ENCODE assay signal across 24 cellular contexts in genomic region chrX:18542131-18542530, GRCh38.
"Had no signal": no experiment of that assay in that cellular context is flagged by ENCODE, and none has a peak within 500 bp of the region (broad histone marks: within the 10 kb centered on the region; RNA-seq: fewer than 3 reads in every experiment).

No MANE protein-coding gene starts in this region.

- H3K27me3 ChIP-seq: brain microvascular endothelial cell, esophagus squamous epithelium had no signal

- ATAC-seq: activated CD4-positive, alpha-beta T cell treated with anti-CD3 and anti-CD28 coated beads for 36 hours; activated CD8-positive, alpha-beta memory T cell treated with anti-CD3 and anti-CD28 coated beads, Interleukin-2, amount 10 ng/mL, durations not matched to agents 7 days and 5 days; activated CD8-positive, alpha-beta T cell treated with anti-CD3 and anti-CD28 coated beads, Interleukin-2, amount 10 ng/mL, durations not matched to agents 7 days and 5 days; activated naive CD4-positive, alpha-beta T cell treated with anti-CD3 and anti-CD28 coated beads, Interleukin-2, amount 50 U/mL, for 72 hours had no signal

- H3K27ac Mint-ChIP-seq: activated CD4-positive, alpha-beta memory T cell treated with anti-CD3 and anti-CD28 coated beads for 36 hours; activated CD4-positive, alpha-beta T cell treated with anti-CD3 and anti-CD28 coated beads for 36 hours; activated CD4-positive, alpha-beta T cell treated with anti-CD3 and anti-CD28 coated beads, Interleukin-2, amount 10 ng/mL, durations not matched to agents 24 days and 14 days; activated CD8-positive, alpha-beta memory T cell treated with anti-CD3 and anti-CD28 coated beads, Interleukin-2, amount 10 ng/mL, durations not matched to agents 7 days and 5 days; activated CD8-positive, alpha-beta T cell treated with anti-CD3 and anti-CD28 coated beads, Interleukin-2, amount 10 ng/mL, durations not matched to agents 7 days and 5 days; activated naive CD4-positive, alpha-beta T cell treated with anti-CD3 and anti-CD28 coated beads, Interleukin-2, amount 10 ng/mL, durations not matched to agents 7 days and 5 days; activated naive CD4-positive, alpha-beta T cell treated with anti-CD3 and anti-CD28 coated beads, Interleukin-2, amount 50 U/mL, for 72 hours; activated naive CD8-positive, alpha-beta T cell treated with anti-CD3 and anti-CD28 coated beads, Interleukin-2, amount 10 ng/mL, durations not matched to agents 7 days and 5 days had no signal

- H3K9me3 ChIP-seq: esophagus squamous epithelium had no signal

- H3K9me3 Mint-ChIP-seq: activated CD4-positive, alpha-beta memory T cell treated with anti-CD3 and anti-CD28 coated beads for 36 hours; activated CD4-positive, alpha-beta T cell treated with anti-CD3 and anti-CD28 coated beads, Interleukin-2, amount 10 ng/mL, durations not matched to agents 24 days and 14 days; activated naive CD4-positive, alpha-beta T cell treated with anti-CD3 and anti-CD28 coated beads, Interleukin-2, amount 10 ng/mL, durations not matched to agents 7 days and 5 days; activated naive CD4-positive, alpha-beta T cell treated with anti-CD3 and anti-CD28 coated beads, Interleukin-2, amount 50 U/mL, for 72 hours; activated naive CD8-positive, alpha-beta T cell treated with anti-CD3 and anti-CD28 coated beads, Interleukin-2, amount 10 ng/mL, durations not matched to agents 7 days and 5 days; central memory CD8-positive, alpha-beta T cell had no signal

- H3K36me3 Mint-ChIP-seq: activated CD8-positive, alpha-beta memory T cell treated with anti-CD3 and anti-CD28 coated beads, Interleukin-2, amount 10 ng/mL, durations not matched to agents 7 days and 5 days; activated naive CD4-positive, alpha-beta T cell treated with anti-CD3 and anti-CD28 coated beads, Interleukin-2, amount 10 ng/mL, durations not matched to agents 7 days and 5 days; activated naive CD4-positive, alpha-beta T cell treated with anti-CD3 and anti-CD28 coated beads, Interleukin-2, amount 50 U/mL, for 72 hours; activated naive CD8-positive, alpha-beta T cell treated with anti-CD3 and anti-CD28 coated beads, Interleukin-2, amount 10 ng/mL, durations not matched to agents 7 days and 5 days had no signal

- H3K27ac ChIP-seq: brain microvascular endothelial cell, epithelial cell of prostate, esophagus squamous epithelium, heart left ventricle had no signal

- H3K36me3 ChIP-seq: brain microvascular endothelial cell, esophagus squamous epithelium, heart left ventricle had no signal

- H3K4me3 Mint-ChIP-seq: activated CD4-positive, alpha-beta memory T cell treated with anti-CD3 and anti-CD28 coated beads for 36 hours; activated CD4-positive, alpha-beta T cell treated with anti-CD3 and anti-CD28 coated beads for 36 hours; activated CD4-positive, alpha-beta T cell treated with anti-CD3 and anti-CD28 coated beads, Interleukin-2, amount 10 ng/mL, durations not matched to agents 24 days and 14 days; activated CD8-positive, alpha-beta memory T cell treated with anti-CD3 and anti-CD28 coated beads, Interleukin-2, amount 10 ng/mL, durations not matched to agents 7 days and 5 days; activated CD8-positive, alpha-beta T cell treated with anti-CD3 and anti-CD28 coated beads, Interleukin-2, amount 10 ng/mL, durations not matched to agents 7 days and 5 days; activated naive CD4-positive, alpha-beta T cell treated with anti-CD3 and anti-CD28 coated beads, Interleukin-2, amount 10 ng/mL, durations not matched to agents 7 days and 5 days; activated naive CD8-positive, alpha-beta T cell treated with anti-CD3 and anti-CD28 coated beads, Interleukin-2, amount 10 ng/mL, durations not matched to agents 7 days and 5 days; central memory CD8-positive, alpha-beta T cell had no signal

- H3K4me1 ChIP-seq: esophagus squamous epithelium had no signal

- H3K4me1 Mint-ChIP-seq: activated CD4-positive, alpha-beta T cell treated with anti-CD3 and anti-CD28 coated beads, Interleukin-2, amount 10 ng/mL, durations not matched to agents 24 days and 14 days; activated naive CD8-positive, alpha-beta T cell treated with anti-CD3 and anti-CD28 coated beads, Interleukin-2, amount 10 ng/mL, durations not matched to agents 7 days and 5 days; central memory CD8-positive, alpha-beta T cell had no signal

- H3K27me3 Mint-ChIP-seq: activated CD4-positive, alpha-beta memory T cell treated with anti-CD3 and anti-CD28 coated beads for 36 hours; activated CD4-positive, alpha-beta T cell treated with anti-CD3 and anti-CD28 coated beads for 36 hours; activated CD4-positive, alpha-beta T cell treated with anti-CD3 and anti-CD28 coated beads, Interleukin-2, amount 10 ng/mL, durations not matched to agents 24 days and 14 days; activated CD8-positive, alpha-beta memory T cell treated with anti-CD3 and anti-CD28 coated beads, Interleukin-2, amount 10 ng/mL, durations not matched to agents 7 days and 5 days; activated naive CD4-positive, alpha-beta T cell treated with anti-CD3 and anti-CD28 coated beads, Interleukin-2, amount 10 ng/mL, durations not matched to agents 7 days and 5 days; activated naive CD8-positive, alpha-beta T cell treated with anti-CD3 and anti-CD28 coated beads, Interleukin-2, amount 10 ng/mL, durations not matched to agents 7 days and 5 days; central memory CD8-positive, alpha-beta T cell had no signal

- H3K4me3 ChIP-seq: esophagus squamous epithelium, heart left ventricle had no signal

- DNase-seq: activated CD4-positive, alpha-beta memory T cell treated with anti-CD3 and anti-CD28 coated beads for 36 hours; activated CD4-positive, alpha-beta T cell treated with anti-CD3 and anti-CD28 coated beads for 36 hours; activated CD4-positive, alpha-beta T cell treated with anti-CD3 and anti-CD28 coated beads, Interleukin-2, amount 10 ng/mL, durations not matched to agents 24 days and 14 days; activated CD4-positive, CD25-positive, alpha-beta regulatory T cell; activated CD4-positive, CD25-positive, alpha-beta regulatory T cell treated with anti-CD3 and anti-CD28 coated beads, Interleukin-2, amount 50 U/mL, for 72 hours; activated CD8-positive, alpha-beta memory T cell treated with anti-CD3 and anti-CD28 coated beads, Interleukin-2, amount 10 ng/mL, durations not matched to agents 7 days and 5 days; activated CD8-positive, alpha-beta memory T cell treated with anti-CD3 and anti-CD28 coated beads, Interleukin-2, amount 50 U/mL, for 4 hours; activated CD8-positive, alpha-beta T cell treated with anti-CD3 and anti-CD28 coated beads, Interleukin-2, amount 10 ng/mL, durations not matched to agents 7 days and 5 days; activated gamma-delta T cell; activated naive CD4-positive, alpha-beta T cell; activated naive CD4-positive, alpha-beta T cell treated with anti-CD3 and anti-CD28 coated beads, Interleukin-2, amount 10 ng/mL, durations not matched to agents 7 days and 5 days; activated naive CD8-positive, alpha-beta T cell treated with anti-CD3 and anti-CD28 coated beads, Interleukin-2, amount 10 ng/mL, durations not matched to agents 7 days and 5 days; activated T-cell treated with anti-CD3 and anti-CD28 coated beads, Interleukin-2, amount 50 U/mL, for 1 hour; activated T-cell treated with anti-CD3 and anti-CD28 coated beads, Interleukin-2, amount 50 U/mL, for 48 hours; brain microvascular endothelial cell; effector CD8-positive, alpha-beta T cell; esophagus squamous epithelium; foreskin melanocyte; glutamatergic neuron; heart left ventricle; T-helper 2 cell had no signal
